ENCODE assay signal across 1 cellular context in the genomic region with DNA sequence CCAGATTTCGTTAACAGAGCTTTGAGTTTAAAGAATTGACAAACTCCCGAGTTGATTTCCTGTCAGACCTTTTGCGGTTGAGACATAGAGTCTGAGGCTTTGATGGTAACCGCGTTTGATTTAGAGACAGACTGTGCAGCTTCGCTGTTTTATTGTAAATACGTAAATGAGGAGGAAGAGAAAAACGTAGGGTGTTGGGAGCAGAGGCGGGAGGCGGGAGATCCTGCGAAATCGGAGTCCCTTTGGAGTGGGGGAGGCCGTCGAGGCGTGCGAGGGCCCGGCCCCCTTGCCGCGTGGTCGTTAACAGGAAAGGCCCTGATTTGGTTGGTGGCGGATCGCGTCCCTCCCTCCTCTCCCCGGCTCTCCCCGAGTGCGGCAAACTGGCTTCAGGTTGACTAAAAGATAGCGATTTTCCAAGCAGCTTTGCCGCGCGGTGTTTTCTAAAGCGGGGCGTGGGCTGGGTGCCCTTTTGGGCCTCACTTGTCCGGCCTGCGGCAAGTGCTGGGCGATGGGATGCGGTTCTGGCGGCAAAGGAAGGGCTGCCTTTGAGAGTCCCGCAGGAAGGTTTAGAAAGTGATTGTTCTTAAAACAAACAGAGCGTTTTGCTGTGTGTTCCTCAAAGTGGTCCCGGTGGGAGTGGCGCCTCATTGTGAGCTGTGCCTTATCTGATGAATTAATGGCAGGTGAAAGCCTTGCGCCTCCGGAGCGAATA.
TF ChIP-seq lines count a peak whose summit lies in the region.

No MANE protein-coding gene starts in this region.

TF ChIP-seq in endothelial cell of umbilical vein, 7 proteins besides CTCF, POLR2A, EP300 and RAD21 (continued from another document):
- TF ChIP-seq FOS (IDR thresholded peaks at IDR 0.05; ENCODE audit: borderline replicate concordance, insufficient read depth, low read length) = no peak
- no peak for TF ChIP-seq POLR2AphosphoS5 (IDR thresholded peaks at IDR 0.05; ENCODE audit: insufficient read depth, low read depth, low read length)
- no peak for TF ChIP-seq EZH2 (IDR thresholded peaks at IDR 0.05; ENCODE audit: borderline replicate concordance, low read depth, low read length, severe bottlenecking)
- no peak for TF ChIP-seq JUN (IDR thresholded peaks at IDR 0.05; ENCODE audit: borderline replicate concordance, insufficient read depth, insufficient read length, low read depth)
- TF ChIP-seq GATA2 (IDR thresholded peaks at IDR 0.05; ENCODE audit: insufficient read depth, insufficient read length, low read depth, low read length) = no peak
TF ChIP-seq in endothelial cell of umbilical vein: peak in this region for 0.
